In genomic region chr10:124408357-124408756, GRCh38 we compare ENCODE assay signal across 3 cellular contexts. TPM values are rescaled to one million over a fixed set of nuclear protein-coding genes. Genes with fewer than 3 reads are reported as not detected.
"Had no signal": no experiment of that assay in that cellular context is flagged by ENCODE, and none has a peak within 500 bp of the region (broad histone marks: within the 10 kb centered on the region; RNA-seq: fewer than 3 reads in every experiment).

No MANE protein-coding gene starts in this region.

- DNase-seq: GDM1, GF-D8 had no signal

- ATAC-seq: GM12878 had no signal

- H3K4me3 ChIP-seq: GM12878 had no signal

RNA-seq across cellular contexts. Expression of gene NKX1-2, which starts 41.5 kb away (rescaled TPM):
- total RNA-seq: GM12878 had no signal
- polyA plus RNA-seq: GM12878 had no signal
